9 cellular contexts compared by ENCODE assay signal in genomic region chr18:75456277-75456676, GRCh38. TPM values are rescaled to one million over a fixed set of nuclear protein-coding genes. Genes with fewer than 3 reads are reported as not detected.
DNase-seq lines count a peak whose midpoint lies in the region; ATAC-seq, FAIRE-seq and TF ChIP-seq lines count a peak whose summit lies in the region.
"Had no signal": no experiment of that assay in that cellular context is flagged by ENCODE, and none has a peak within 500 bp of the region (broad histone marks: within the 10 kb centered on the region; RNA-seq: fewer than 3 reads in every experiment).

No MANE protein-coding gene starts in this region.

- TF ChIP-seq CTCF in body of pancreas (IDR thresholded peaks at IDR 0.05) (no peak), right lobe of liver (IDR thresholded peaks at IDR 0.05) (no peak)

- H3K9me3 ChIP-seq in HUES64 (ENCODE audit: insufficient read depth, low read depth, low read length), result peaks cover 12% of the 10 kb centered on the region; the same call in 1 of the 2 replicates
- H3K9me3 ChIP-seq in body of pancreas, result no peaks in the 10 kb centered on the region
- H3K9me3 ChIP-seq in right lobe of liver, result no peaks in the 10 kb centered on the region

- peak; percentile 6 for ATAC-seq in body of pancreas
- peak in 3 of 4 donors; percentile 23 to 50 (median 26) for ATAC-seq in right lobe of liver
- ATAC-seq in HG02588 (IDR thresholded peaks at IDR 0.05; ENCODE audit: unreplicated experiment), result no peak
- ATAC-seq in GM21825 (IDR thresholded peaks at IDR 0.05; ENCODE audit: unreplicated experiment), result no peak

- DNase-seq in body of pancreas, result no peak
- no peak for DNase-seq in right lobe of liver
- peak; percentile 32 for DNase-seq in stimulated activated CD8-positive, alpha-beta memory T cell treated with anti-CD3 and anti-CD28 coated beads, Interleukin-4, amount 100 ng/mL, for 48 hours
- DNase-seq in HTR-8/SVneo (ENCODE audit: insufficient read length, low spot score), result no peak
- DNase-seq in NCI-H510A treated with DMSO at 0.1 percent for 48 hours (lab: John Stamatoyannopoulos, UW), result no peak
- DNase-seq: MG63 had no signal

- H3K4me1 ChIP-seq in HUES64 (ENCODE audit: insufficient read depth, low read length) (0 out of 2 replicates have a peak, but pooled peaks cover 3% of the 10 kb centered on the region), body of pancreas (peaks cover 11% of the 10 kb centered on the region), right lobe of liver (peaks cover 0 to 5% (median 0%) of the 10 kb centered on the region in 4 donors)

- H3K27ac ChIP-seq in HUES64 (ENCODE audit: low read depth, low read length), result no peak overlapping the region
- peak overlapping the region in 1 of 4 donors; percentile 8 for H3K27ac ChIP-seq in body of pancreas
- no peak overlapping the region for H3K27ac ChIP-seq in right lobe of liver

- no peak overlapping the region for H3K9ac ChIP-seq in HUES64 (ENCODE audit: low read depth, low read length)

- H3K36me3 ChIP-seq in HUES64 (ENCODE audit: insufficient read depth, low read length), result no peaks in the 10 kb centered on the region
- no peaks in the 10 kb centered on the region for H3K36me3 ChIP-seq in body of pancreas (replicated peaks in 1 of 2; ENCODE audit: insufficient read depth in 1 of 2, low read depth in 2 of 2)
- no peaks in the 10 kb centered on the region for H3K36me3 ChIP-seq in right lobe of liver
- H3K36me3 ChIP-seq: MG63 had no signal

- WGBS in HUES64, result 11% methylated on average over 17 of the region's 17 CpGs
- 47 to 51% methylated on average over 17 of the region's 17 CpGs for WGBS in body of pancreas, 2 donors
- 22% methylated on average over 10 of the region's 17 CpGs for WGBS in right lobe of liver (ENCODE audit: insufficient coverage, low coverage, low lambda C conversion rate, missing lambda C conversion rate)

- FAIRE-seq in HTR-8/SVneo (lab: Jason Lieb, UNC), result no peak

- intact Hi-C loops in body of pancreas (cut with DNase I), result no loop called here
- intact Hi-C loops in right lobe of liver (cut with DNase I), result no loop called here

- H3K27me3 ChIP-seq in HUES64 (ENCODE audit: insufficient read depth, low read length), result peaks cover 41% of the 10 kb centered on the region
- H3K27me3 ChIP-seq in body of pancreas, result no peaks in the 10 kb centered on the region
- peaks cover 0 to 7% of the 10 kb centered on the region in 2 donors for H3K27me3 ChIP-seq in right lobe of liver
- H3K27me3 ChIP-seq: MG63 had no signal

- peak overlapping the region; percentile 50 for H3K4me3 ChIP-seq in HUES64 (ENCODE audit: low read length)
- H3K4me3 ChIP-seq in body of pancreas, result no peak overlapping the region
- peak overlapping the region in 2 of 3 donors; percentile 40 to 53 for H3K4me3 ChIP-seq in right lobe of liver
- H3K4me3 ChIP-seq: MG63 had no signal

- no peak for TF ChIP-seq POLR2A in body of pancreas (IDR thresholded peaks at IDR 0.05)
- no peak for TF ChIP-seq POLR2A in right lobe of liver (IDR thresholded peaks at IDR 0.05)

RNA-seq across cellular contexts. Expression of gene SMIM21, which starts 28.8 kb away (rescaled TPM):
- not detected for polyA plus RNA-seq in HUES64 (2013, experiment 1 of 2)
- polyA plus RNA-seq in HUES64 (2013, experiment 2 of 2), result not detected
- total RNA-seq in body of pancreas (not detected), right lobe of liver (not detected)

Comparison
In these comparisons a context has a peak if more than half of its experiments do, and no peak if none do; other contexts are left out.
1. H3K4me3 ChIP-seq: peak in HUES64 (single experiment) and right lobe of liver (2 of 3); none in body of pancreas (0 of 2).
2. ATAC-seq: peak in body of pancreas (single experiment) and right lobe of liver (3 of 4); none in HG02588 (single experiment) and GM21825 (single experiment).